ENCODE assay signal across 27 cellular contexts in the genomic region with DNA sequence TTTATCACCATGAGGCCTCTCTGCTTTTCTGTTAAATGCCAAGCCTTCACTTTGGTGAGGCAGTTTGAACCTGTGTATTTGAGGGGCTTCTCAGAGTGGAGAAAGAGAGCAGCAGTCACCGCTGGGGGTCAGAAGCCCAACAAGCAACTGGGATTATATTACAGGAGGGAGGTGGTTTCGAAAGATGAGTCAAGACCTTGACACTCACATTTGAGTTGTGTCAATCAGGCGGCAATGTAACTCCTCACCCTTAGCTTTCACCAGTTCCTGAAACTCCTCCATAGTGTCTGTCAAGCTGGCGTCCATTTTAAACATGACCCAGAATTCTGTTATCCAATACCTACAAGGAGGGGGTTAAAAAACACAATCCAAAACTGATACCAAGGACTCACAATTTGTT. TPM values are rescaled to one million over a fixed set of nuclear protein-coding genes. Genes with fewer than 3 reads are reported as not detected.
DNase-seq lines count a peak whose midpoint lies in the region; ATAC-seq and TF ChIP-seq lines count a peak whose summit lies in the region.
"Had no signal": no experiment of that assay in that cellular context is flagged by ENCODE, and none has a peak within 500 bp of the region (broad histone marks: within the 10 kb centered on the region; RNA-seq: fewer than 3 reads in every experiment).

No MANE protein-coding gene starts in this region.

- H3K36me3 Mint-ChIP-seq in activated naive CD4-positive, alpha-beta T cell treated with anti-CD3 and anti-CD28 coated beads, Interleukin-2, amount 50 U/mL, for 24 hours, result peaks cover 6% of the 10 kb centered on the region
- H3K36me3 Mint-ChIP-seq in activated CD4-positive, alpha-beta memory T cell treated with anti-CD3 and anti-CD28 coated beads for 36 hours, result peaks cover 65% of the 10 kb centered on the region
- no peaks in the 10 kb centered on the region for H3K36me3 Mint-ChIP-seq in GM23338 (ENCODE audit: low read depth)

- TF ChIP-seq CTCF in esophagus muscularis mucosa (IDR thresholded peaks at IDR 0.05), result no peak
- no peak for TF ChIP-seq CTCF in GM23338 (conservative IDR thresholded peaks at IDR 0.05; ENCODE audit: low read depth in 2 of 2)
- no peak for TF ChIP-seq CTCF in heart right ventricle (IDR thresholded peaks at IDR 0.05)

- H3K36me3 ChIP-seq in esophagus muscularis mucosa, result no peaks in the 10 kb centered on the region
- no peaks in the 10 kb centered on the region for H3K36me3 ChIP-seq in GM23338 (ENCODE audit: insufficient read depth)
- H3K36me3 ChIP-seq in heart right ventricle, result peaks cover 0 to 6% (median 0%) of the 10 kb centered on the region in 9 donors
- H3K36me3 ChIP-seq: neural progenitor cell, right lobe of liver, WERI-Rb-1 had no signal

- no peaks in the 10 kb centered on the region for H3K27me3 Mint-ChIP-seq in activated naive CD4-positive, alpha-beta T cell treated with anti-CD3 and anti-CD28 coated beads, Interleukin-2, amount 50 U/mL, for 24 hours
- H3K27me3 Mint-ChIP-seq in activated CD4-positive, alpha-beta memory T cell treated with anti-CD3 and anti-CD28 coated beads for 36 hours, result no peaks in the 10 kb centered on the region
- H3K27me3 Mint-ChIP-seq in GM23338 (ENCODE audit: insufficient read depth, low read depth, poor library complexity), result peaks cover 4% of the 10 kb centered on the region

- CTCF ChIA-PET in activated CD4-positive, alpha-beta memory T cell treated with anti-CD3 and anti-CD28 coated beads for 36 hours (lab: Charles Lee), result interaction anchor here (0.9 to 1.3 kb wide), 5 partner anchors 41 to 182 kb away, joined by 3 to 5 read pairs (median 3); no protein-coding TSS in a partner anchor

- H3K4me1 ChIP-seq in esophagus muscularis mucosa (no peaks in the 10 kb centered on the region), GM23338 (ENCODE audit: insufficient read depth) (peaks cover 23% of the 10 kb centered on the region), heart right ventricle (no peaks in the 10 kb centered on the region)
- H3K4me1 ChIP-seq: heart left ventricle, right lobe of liver had no signal

- ATAC-seq in GM23338 (no peak), heart right ventricle (no peak)
- ATAC-seq: heart left ventricle, right lobe of liver had no signal

- no peaks in the 10 kb centered on the region for H3K79me2 ChIP-seq in GM23338 (replicated peaks; ENCODE audit: insufficient read depth)

- H3K9me3 Mint-ChIP-seq in activated naive CD4-positive, alpha-beta T cell treated with anti-CD3 and anti-CD28 coated beads, Interleukin-2, amount 50 U/mL, for 24 hours, result no peaks in the 10 kb centered on the region
- H3K9me3 Mint-ChIP-seq in activated CD4-positive, alpha-beta memory T cell treated with anti-CD3 and anti-CD28 coated beads for 36 hours, result no peaks in the 10 kb centered on the region
- no peaks in the 10 kb centered on the region for H3K9me3 Mint-ChIP-seq in GM23338
- H3K9me3 Mint-ChIP-seq: immature natural killer cell; neural progenitor cell; T-helper 2 cell treated with Interferon-gamma antibody and Interleukin-4, amounts not matched to agents 5 μg/mL and 100 μg/mL, for 36 hours had no signal

- no peak overlapping the region for H3K4me3 Mint-ChIP-seq in activated naive CD4-positive, alpha-beta T cell treated with anti-CD3 and anti-CD28 coated beads, Interleukin-2, amount 50 U/mL, for 24 hours
- no peak overlapping the region for H3K4me3 Mint-ChIP-seq in activated CD4-positive, alpha-beta memory T cell treated with anti-CD3 and anti-CD28 coated beads for 36 hours
- no peak overlapping the region for H3K4me3 Mint-ChIP-seq in GM23338
- H3K4me3 Mint-ChIP-seq: immature natural killer cell; neural progenitor cell; T-helper 2 cell treated with Interferon-gamma antibody and Interleukin-4, amounts not matched to agents 5 μg/mL and 100 μg/mL, for 36 hours had no signal

- H3K9me2 ChIP-seq in GM23338 (ENCODE audit: insufficient read depth), result no peaks in the 10 kb centered on the region

- no peaks in the 10 kb centered on the region for H4K20me1 ChIP-seq in GM23338 (replicated peaks; ENCODE audit: insufficient read depth)

- H3K9me3 ChIP-seq in esophagus muscularis mucosa (no peaks in the 10 kb centered on the region), heart right ventricle (no peaks in the 10 kb centered on the region)
- H3K9me3 ChIP-seq: heart left ventricle, right lobe of liver had no signal

- no peaks in the 10 kb centered on the region for H3F3A ChIP-seq in GM23338 (replicated peaks; ENCODE audit: low read depth)

- H3K4me3 ChIP-seq in esophagus muscularis mucosa, result no peak overlapping the region
- H3K4me3 ChIP-seq in GM23338, result no peak overlapping the region
- no peak overlapping the region for H3K4me3 ChIP-seq in heart right ventricle
- H3K4me3 ChIP-seq: dorsolateral prefrontal cortex, heart left ventricle, neural progenitor cell, right lobe of liver, SK-N-MC had no signal

- peaks cover 59% of the 10 kb centered on the region for H3K4me1 Mint-ChIP-seq in activated naive CD4-positive, alpha-beta T cell treated with anti-CD3 and anti-CD28 coated beads, Interleukin-2, amount 50 U/mL, for 24 hours
- peaks cover 49% of the 10 kb centered on the region for H3K4me1 Mint-ChIP-seq in activated CD4-positive, alpha-beta memory T cell treated with anti-CD3 and anti-CD28 coated beads for 36 hours (ENCODE audit: low read depth)
- H3K4me1 Mint-ChIP-seq in GM23338, result peaks cover 48% of the 10 kb centered on the region

- TF ChIP-seq POLR2A in esophagus muscularis mucosa (IDR thresholded peaks at IDR 0.05; ENCODE audit: low read depth), result no peak

- 93% methylated on average over 4 of the region's 4 CpGs for WGBS in esophagus muscularis mucosa
- WGBS in heart right ventricle, 2 donors, result 87 to 89% methylated on average over 4 of the region's 4 CpGs

- H3K27me3 ChIP-seq in esophagus muscularis mucosa, result peaks cover 0 to 25% (median 0%) of the 10 kb centered on the region in 4 donors
- H3K27me3 ChIP-seq in GM23338 (ENCODE audit: insufficient read depth), result no peaks in the 10 kb centered on the region
- H3K27me3 ChIP-seq in heart right ventricle, result peaks cover 0 to 48% (median 8%) of the 10 kb centered on the region in 7 donors
- H3K27me3 ChIP-seq: neural progenitor cell, right lobe of liver had no signal

- POLR2A ChIA-PET in activated CD4-positive, alpha-beta memory T cell treated with anti-CD3 and anti-CD28 coated beads for 36 hours (lab: Charles Lee), result interaction anchor here (1.1 to 1.3 kb wide), 3 partner anchors 10 to 43 kb away, joined by 3 to 5 read pairs (median 4); no protein-coding TSS in a partner anchor

- H3K27ac ChIP-seq in esophagus muscularis mucosa (replicated peaks in 1 of 4), result no peak overlapping the region
- no peak overlapping the region for H3K27ac ChIP-seq in GM23338 (ENCODE audit: low read depth)
- no peak overlapping the region for H3K27ac ChIP-seq in heart right ventricle
- H3K27ac ChIP-seq: dorsolateral prefrontal cortex, heart left ventricle, neural progenitor cell, right lobe of liver, RWPE1, SK-N-MC, WERI-Rb-1 had no signal

- H3K4me2 ChIP-seq in GM23338, result no peak overlapping the region
- H3K4me2 ChIP-seq: neural progenitor cell had no signal

- TF ChIP-seq EP300 in esophagus muscularis mucosa (IDR thresholded peaks at IDR 0.05), result no peak

- H3K27ac Mint-ChIP-seq in activated naive CD4-positive, alpha-beta T cell treated with anti-CD3 and anti-CD28 coated beads, Interleukin-2, amount 50 U/mL, for 24 hours, result peak overlapping the region; percentile 92
- peak overlapping the region; percentile 68 for H3K27ac Mint-ChIP-seq in activated CD4-positive, alpha-beta memory T cell treated with anti-CD3 and anti-CD28 coated beads for 36 hours
- H3K27ac Mint-ChIP-seq in GM23338, result no peak overlapping the region; the same call in 1 of the 2 replicates
- H3K27ac Mint-ChIP-seq: neural progenitor cell; T-helper 2 cell treated with Interferon-gamma antibody and Interleukin-4, amounts not matched to agents 5 μg/mL and 100 μg/mL, for 36 hours had no signal

- intact Hi-C loops in activated CD4-positive, alpha-beta memory T cell treated with anti-CD3 and anti-CD28 coated beads for 36 hours (cut with micrococcal nuclease), result no loop called here
- intact Hi-C loops in esophagus muscularis mucosa (cut with DNase I), result no loop called here
- intact Hi-C loops in heart right ventricle (cut with DNase I), result loop anchor here in 1 of 10 donors (10.0 kb wide), 1 partner anchor 63 kb away; a partner anchor contains a TSS

- no peak for DNase-seq in activated naive CD4-positive, alpha-beta T cell treated with Interleukin-2 at 50 U/mL for 16 hours
- DNase-seq in activated CD4-positive, alpha-beta memory T cell treated with anti-CD3 and anti-CD28 coated beads for 36 hours, result no peak
- DNase-seq in esophagus muscularis mucosa (ENCODE audit: extremely low spot score), result peak; percentile 2
- DNase-seq in GM23338 (ENCODE audit: low spot score), result no peak
- DNase-seq in heart right ventricle, result no peak
- DNase-seq in H4 (ENCODE audit: low spot score), result no peak
- DNase-seq: activated gamma-delta T cell; aorta; C1 segment of cervical spinal cord; central memory CD4-positive, alpha-beta T cell; dorsolateral prefrontal cortex; GDM1; HCEC 1CT; heart left ventricle; immature natural killer cell; KG1; NCI-H69; posterior cingulate gyrus; right lobe of liver; stimulated activated CD8-positive, alpha-beta memory T cell treated with anti-CD3 and anti-CD28 coated beads, Interleukin-4, amount 100 ng/mL, for 48 hours; substantia nigra; WERI-Rb-1 had no signal

- no peak overlapping the region for H2AFZ ChIP-seq in GM23338
- H2AFZ ChIP-seq: neural progenitor cell had no signal

TF ChIP-seq in GM23338, 12 proteins besides CTCF, POLR2A, EP300 and RAD21 (continues in another document):
- TF ChIP-seq STAT1 (IDR thresholded peaks at IDR 0.05; ENCODE audit: unreplicated experiment) (no peak), JUNB (IDR thresholded peaks at IDR 0.05; ENCODE audit: unreplicated experiment) (no peak)
- TF ChIP-seq, protein P1, sequence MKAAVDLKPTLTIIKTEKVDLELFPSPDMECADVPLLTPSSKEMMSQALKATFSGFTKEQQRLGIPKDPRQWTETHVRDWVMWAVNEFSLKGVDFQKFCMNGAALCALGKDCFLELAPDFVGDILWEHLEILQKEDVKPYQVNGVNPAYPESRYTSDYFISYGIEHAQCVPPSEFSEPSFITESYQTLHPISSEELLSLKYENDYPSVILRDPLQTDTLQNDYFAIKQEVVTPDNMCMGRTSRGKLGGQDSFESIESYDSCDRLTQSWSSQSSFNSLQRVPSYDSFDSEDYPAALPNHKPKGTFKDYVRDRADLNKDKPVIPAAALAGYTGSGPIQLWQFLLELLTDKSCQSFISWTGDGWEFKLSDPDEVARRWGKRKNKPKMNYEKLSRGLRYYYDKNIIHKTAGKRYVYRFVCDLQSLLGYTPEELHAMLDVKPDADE (IDR thresholded peaks at IDR 0.05), result no peak

RNA-seq across cellular contexts. Expression of a gene that starts 46.5 kb away (rescaled TPM):
- 100 to 1,000 TPM; 167 to 174 TPM for total RNA-seq in activated CD4-positive, alpha-beta memory T cell treated with anti-CD3 and anti-CD28 coated beads for 36 hours
- total RNA-seq in esophagus muscularis mucosa, result under 1 TPM; 0.29 to 0.99 (median 0.66) TPM
- 1.1 and 1.2 TPM in 2 replicates for total RNA-seq in GM23338 (2014; rRNA removed; shearing (Covaris generic))
- 0.54 and 1.1 TPM in 2 replicates for polyA plus RNA-seq in GM23338 (2016; fragmentation: Nextera tagmentation; extraction: Ambion mirVana)
- 1 to 10 TPM in 1 of 10 donors, under 1 TPM in 9; 0.19 to 3.0 (median 0.50) TPM for total RNA-seq in heart right ventricle
- polyA plus RNA-seq in heart right ventricle, result under 1 TPM in 1 of 2 donors, not detected in 1; 0.04 TPM
- 0.18 and 0.29 TPM in 2 replicates for total RNA-seq in H4 (2014; rRNA removed; shearing (Covaris generic))

Comparison
In these comparisons a context has a peak if more than half of its experiments do, and no peak if none do; other contexts are left out.
1. RNA of a gene that starts 46.5 kb away (total RNA-seq): 167 to 174 TPM in activated CD4-positive, alpha-beta memory T cell treated with anti-CD3 and anti-CD28 coated beads for 36 hours; 1.1 to 1.2 TPM in GM23338, 0.29 to 0.99 TPM in esophagus muscularis mucosa, 0.19 to 3.0 TPM in heart right ventricle and 0.18 to 0.29 TPM in H4; every median in the first group is over 10 times any median in the second.